Comparison of ENCODE assay signal across 12 cellular contexts in the genomic region with DNA sequence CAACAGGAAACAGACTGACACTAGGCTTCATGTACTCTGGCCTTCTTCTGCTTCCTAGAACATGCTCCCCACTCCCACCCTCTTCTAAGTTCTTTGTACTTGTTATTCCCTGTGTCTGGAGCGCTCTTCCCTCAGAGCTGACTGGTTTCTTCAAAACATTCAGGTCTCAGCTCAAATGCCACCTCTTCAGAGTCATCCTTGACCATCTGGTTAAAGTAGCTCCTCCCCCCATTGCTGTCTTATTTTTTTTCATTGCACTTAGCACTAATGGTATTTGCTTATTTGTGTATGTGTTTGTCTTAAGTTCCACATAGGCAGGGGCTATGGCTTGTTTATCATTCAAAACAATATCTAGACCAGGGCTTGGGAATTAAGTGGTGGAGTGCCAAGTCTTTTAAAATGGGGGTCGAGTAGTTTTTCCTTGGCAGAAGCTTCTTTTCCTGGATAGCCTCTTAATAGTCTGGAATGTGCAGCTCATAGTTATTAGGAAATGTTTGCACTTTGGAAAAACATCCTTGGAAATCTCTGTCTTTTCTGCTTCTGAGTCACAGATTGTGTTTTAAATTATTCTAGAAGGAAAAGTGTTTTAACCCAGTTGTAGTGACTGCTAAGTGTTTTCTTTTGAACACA. TPM values are rescaled to one million over a fixed set of nuclear protein-coding genes. Genes with fewer than 3 reads are reported as not detected.
A peak's percentile ranks its signal among the peaks of the same experiment; 100 is the strongest.
DNase-seq lines count a peak whose midpoint lies in the region; ATAC-seq lines count a peak whose summit lies in the region.
"Had no signal": no experiment of that assay in that cellular context is flagged by ENCODE, and none has a peak within 500 bp of the region (broad histone marks: within the 10 kb centered on the region; RNA-seq: fewer than 3 reads in every experiment).

No MANE protein-coding gene starts in this region.

- H3K9me3 Mint-ChIP-seq in central memory CD8-positive, alpha-beta T cell: no peaks in the 10 kb centered on the region
- no peaks in the 10 kb centered on the region for H3K9me3 Mint-ChIP-seq in memory B cell
- H3K9me3 Mint-ChIP-seq: CD4-positive, alpha-beta memory T cell had no signal

- H3K27ac ChIP-seq in ACC112 (ENCODE audit: low read depth, low read length): peak overlapping the region; percentile 29
- H3K27ac ChIP-seq: neutrophil had no signal

- H3K27me3 ChIP-seq in ACC112 (ENCODE audit: insufficient read depth, low read length): no peaks in the 10 kb centered on the region
- H3K27me3 ChIP-seq: neutrophil had no signal

- peak overlapping the region; percentile 18 for H3K27ac Mint-ChIP-seq in central memory CD8-positive, alpha-beta T cell (ENCODE audit: low read depth)
- H3K27ac Mint-ChIP-seq in memory B cell: peak overlapping the region; percentile 2

- H3K36me3 Mint-ChIP-seq in central memory CD8-positive, alpha-beta T cell (ENCODE audit: insufficient read depth): peaks cover 8% of the 10 kb centered on the region
- peaks cover 10% of the 10 kb centered on the region for H3K36me3 Mint-ChIP-seq in memory B cell

- DNase-seq in HCEC 1CT: peak; percentile 71
- no peak for DNase-seq in central memory CD8-positive, alpha-beta T cell (ENCODE audit: low spot score in 2 of 2)
- DNase-seq in memory B cell (ENCODE audit: low spot score in 2 of 2): no peak
- no peak for DNase-seq in HT-29 (ENCODE audit: low spot score)
- DNase-seq in activated CD4-positive, alpha-beta T cell treated with anti-CD3 and anti-CD28 coated beads for 4 hours: no peak
- DNase-seq in germinal center (ENCODE audit: low spot score): no peak
- DNase-seq: activated gamma-delta T cell; CD4-positive, alpha-beta memory T cell; NCI-H774 had no signal

- H3K4me1 ChIP-seq in ACC112 (ENCODE audit: control insufficient read depth, insufficient read depth, low read length, unreplicated experiment): peaks cover 27% of the 10 kb centered on the region

- no peak overlapping the region for H3K4me3 Mint-ChIP-seq in central memory CD8-positive, alpha-beta T cell
- no peak overlapping the region for H3K4me3 Mint-ChIP-seq in memory B cell
- H3K4me3 Mint-ChIP-seq: CD4-positive, alpha-beta memory T cell had no signal

- no peaks in the 10 kb centered on the region for H3K36me3 ChIP-seq in ACC112 (ENCODE audit: insufficient read depth, low read length)
- H3K36me3 ChIP-seq: neutrophil had no signal

- H3K4me3 ChIP-seq in ACC112 (ENCODE audit: low read depth, low read length): no peak overlapping the region

- H3K4me1 Mint-ChIP-seq in central memory CD8-positive, alpha-beta T cell: peaks cover 41% of the 10 kb centered on the region
- H3K4me1 Mint-ChIP-seq in memory B cell: peaks cover 23% of the 10 kb centered on the region

- no peak overlapping the region for H2AFZ ChIP-seq in ACC112 (ENCODE audit: low read length, unreplicated experiment)

- H3K27me3 Mint-ChIP-seq in central memory CD8-positive, alpha-beta T cell: no peaks in the 10 kb centered on the region
- H3K27me3 Mint-ChIP-seq in memory B cell: no peaks in the 10 kb centered on the region
- H3K27me3 Mint-ChIP-seq: CD4-positive, alpha-beta memory T cell had no signal

- H3K79me2 ChIP-seq in ACC112 (ENCODE audit: control insufficient read depth, insufficient read depth, low read length, unreplicated experiment): peaks cover 56% of the 10 kb centered on the region

- ATAC-seq in central memory CD8-positive, alpha-beta T cell (replicated peaks; ENCODE audit: extremely low read depth, poor library complexity, severe bottlenecking): no peak
- ATAC-seq in memory B cell (ENCODE audit: low read depth) (no peak), GM19035 (IDR thresholded peaks at IDR 0.05; ENCODE audit: unreplicated experiment) (no peak)

RNA-seq across cellular contexts. Expression of a gene that starts 60.0 kb away (rescaled TPM):
- 5.7 and 7.6 TPM in 2 replicates for total RNA-seq in HT-29 (2014; rRNA removed; shearing (Covaris generic))
